ENCODE assay signal across 8 cellular contexts in the genomic region with DNA sequence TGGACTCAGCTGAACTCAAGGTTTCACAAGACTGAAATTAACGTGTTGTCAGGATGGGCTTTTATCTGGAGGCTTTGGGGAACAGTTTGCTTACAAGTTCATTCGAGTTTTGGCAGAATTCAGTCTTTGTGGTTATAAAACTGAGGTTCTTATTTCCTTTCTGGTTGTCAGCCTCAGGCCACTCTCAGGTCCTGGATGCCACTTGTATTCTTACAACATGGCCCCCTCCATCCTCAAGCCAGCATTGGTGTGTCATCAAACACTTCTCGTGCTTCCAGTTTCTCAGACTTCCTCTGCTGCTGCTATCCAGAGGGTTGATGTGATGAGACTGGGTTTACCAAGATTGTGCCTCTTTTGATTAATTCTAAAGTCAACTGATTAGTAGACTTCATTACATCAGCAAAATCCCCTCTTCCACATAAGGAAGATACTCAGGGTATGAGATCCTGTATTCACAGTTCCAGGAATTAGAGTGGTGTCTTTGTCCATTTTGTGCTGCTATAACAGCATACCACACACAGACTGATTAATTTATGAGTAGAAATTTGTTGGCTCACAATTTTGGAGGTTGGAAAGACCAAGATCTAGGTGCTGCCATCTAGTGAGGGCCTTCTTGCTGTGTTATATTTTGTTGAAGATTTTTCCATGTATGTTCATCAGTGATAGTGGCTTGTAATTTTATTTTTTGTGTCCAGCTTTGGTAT. TPM values are rescaled to one million over a fixed set of nuclear protein-coding genes. Genes with fewer than 3 reads are reported as not detected.
DNase-seq lines count a peak whose midpoint lies in the region; ATAC-seq, FAIRE-seq and TF ChIP-seq lines count a peak whose summit lies in the region.

No MANE protein-coding gene starts in this region.

- H3K4me1 ChIP-seq in keratinocyte (ENCODE audit: control insufficient read depth, extremely low read depth, insufficient read depth, low read length), result peaks cover 8% of the 10 kb centered on the region

- H2AFZ ChIP-seq in keratinocyte (ENCODE audit: control insufficient read depth, low read length), result no peak overlapping the region

- H3K27me3 ChIP-seq in keratinocyte (ENCODE audit: control insufficient read depth, extremely low read depth, insufficient read depth, low read length), result no peaks in the 10 kb centered on the region

- no peaks in the 10 kb centered on the region for H3K9me1 ChIP-seq in keratinocyte (ENCODE audit: control insufficient read depth, extremely low read depth, insufficient read depth, low read length)

- no peak for FAIRE-seq in keratinocyte (lab: Jason Lieb, UNC)

- H3K4me2 ChIP-seq in keratinocyte (ENCODE audit: control insufficient read depth, extremely low read depth, insufficient read depth, low read depth, low read length), result no peak overlapping the region

- dilution Hi-C loops in keratinocyte (cut with MboI; ENCODE audit: extremely low pct_ligation_motif_present, low sequenced_read_pairs), result no loop called here

- peaks cover 12% of the 10 kb centered on the region for H4K20me1 ChIP-seq in keratinocyte (ENCODE audit: control insufficient read depth, extremely low read depth, insufficient read depth, low read length)

- H3K27ac ChIP-seq in keratinocyte (ENCODE audit: control insufficient read depth, insufficient read depth, low read length), result no peak overlapping the region

- H3K9me3 ChIP-seq in keratinocyte (ENCODE audit: control insufficient read depth, low read depth, low read length), result no peaks in the 10 kb centered on the region

- no peak overlapping the region for H3K4me3 ChIP-seq in keratinocyte (ENCODE audit: control insufficient read depth in 2 of 3, extremely low read depth in 1 of 3, insufficient read depth in 2 of 3, low read depth in 1 of 3, low read length in 3 of 3)

- peaks cover 0 to 2% of the 10 kb centered on the region in 2 experiments for H3K36me3 ChIP-seq in keratinocyte (ENCODE audit: control insufficient read depth in 2 of 2, extremely low read depth in 1 of 2, insufficient read depth in 2 of 2, low read length in 2 of 2)

- peak; percentile 37 to 48 for ATAC-seq in activated CD4-positive, CD25-positive, alpha-beta regulatory T cell treated with anti-CD3 and anti-CD28 coated beads, Interleukin-2, amount 50 U/mL, for 24 hours
- ATAC-seq in HG03039 (IDR thresholded peaks at IDR 0.05; ENCODE audit: unreplicated experiment), result no peak
- no peak for ATAC-seq in HG03378 (IDR thresholded peaks at IDR 0.05; ENCODE audit: unreplicated experiment)

- no peak overlapping the region for H3K9ac ChIP-seq in keratinocyte (ENCODE audit: control insufficient read depth, extremely low read depth, insufficient read depth, low read length)

- no peak for DNase-seq in activated CD4-positive, CD25-positive, alpha-beta regulatory T cell (lab: John Stamatoyannopoulos, UW)
- peak; percentile 56 for DNase-seq in HT-29 (ENCODE audit: low spot score)
- DNase-seq in activated CD4-positive, alpha-beta T cell treated with anti-CD3 and anti-CD28 coated beads, Interleukin-2, amount 50 U/mL, for 1 hour, result peak; percentile 20
- no peak for DNase-seq in keratinocyte (ENCODE audit: low read depth, low spot score)
- no peak for DNase-seq in LoVo (ENCODE audit: low spot score)

- H3K79me2 ChIP-seq in keratinocyte (ENCODE audit: control insufficient read depth, insufficient read depth, low read length), result peaks cover 85% of the 10 kb centered on the region

- TF ChIP-seq CTCF in keratinocyte (optimal IDR thresholded peaks at IDR 0.05 in 1 of 3, IDR thresholded peaks at IDR 0.05 in 1 of 3, conservative IDR thresholded peaks at IDR 0.05 in 1 of 3; ENCODE audit: extremely low read depth in 1 of 3, insufficient read depth in 2 of 3, low read length in 3 of 3), result peak in 2 of 3 experiments; percentile 34 to 54

RNA-seq across cellular contexts. Expression of gene LRCH3, which starts 10.9 kb away (rescaled TPM):
- 30.6 and 36.5 TPM in 2 replicates for total RNA-seq in HT-29 (2014; rRNA removed; shearing (Covaris generic))
- 31.6 to 50.2 TPM (median 47.4 TPM) in 3 replicates for polyA plus RNA-seq in keratinocyte
- 16.5 TPM for polyA plus RNA-seq in keratinocyte (2011; ENCODE audit: low read depth)
- polyA plus RNA-seq in keratinocyte (2011; cell fraction: cytosol; rRNA removed), result 41.8 and 45.6 TPM in 2 replicates
- 47.2 and 69.4 TPM in 2 replicates for polyA plus RNA-seq in keratinocyte (2011; cell fraction: nucleus; rRNA removed)
- 10.2 and 21.8 TPM in 2 replicates for polyA plus RNA-seq in keratinocyte (2012; ENCODE audit: low replicate concordance)
- 58.4 to 112 TPM (median 77.9 TPM) in 3 replicates for polyA minus RNA-seq in keratinocyte
- polyA minus RNA-seq in keratinocyte (2011; cell fraction: cytosol; rRNA and poly(A)+ RNA removed), result 21.1 TPM
- 49.9 and 88.2 TPM in 2 replicates for polyA minus RNA-seq in keratinocyte (2011; cell fraction: nucleus; rRNA and poly(A)+ RNA removed)

RNA-seq across cellular contexts. Expression of gene FYTTD1, which starts 52.3 kb away (rescaled TPM):
- total RNA-seq in HT-29 (2014; rRNA removed; shearing (Covaris generic)), result 29.2 and 41.6 TPM in 2 replicates
- polyA plus RNA-seq in keratinocyte, result 34.0 to 48.0 TPM (median 35.6 TPM) in 3 replicates
- 67.5 TPM for polyA plus RNA-seq in keratinocyte (2011; ENCODE audit: low read depth)
- polyA plus RNA-seq in keratinocyte (2011; cell fraction: cytosol; rRNA removed), result 26.6 and 50.9 TPM in 2 replicates
- 16.9 and 24.3 TPM in 2 replicates for polyA plus RNA-seq in keratinocyte (2011; cell fraction: nucleus; rRNA removed)
- 42.3 and 49.7 TPM in 2 replicates for polyA plus RNA-seq in keratinocyte (2012; ENCODE audit: low replicate concordance)
- polyA minus RNA-seq in keratinocyte, result 5.1 to 46.7 TPM (median 26.8 TPM) in 3 replicates
- polyA minus RNA-seq in keratinocyte (2011; cell fraction: cytosol; rRNA and poly(A)+ RNA removed), result 55.6 TPM
- 9.5 and 21.3 TPM in 2 replicates for polyA minus RNA-seq in keratinocyte (2011; cell fraction: nucleus; rRNA and poly(A)+ RNA removed)

Comparison
In these comparisons a context has a peak if more than half of its experiments do, and no peak if none do; other contexts are left out.
1. ATAC-seq: peak in activated CD4-positive, CD25-positive, alpha-beta regulatory T cell treated with anti-CD3 and anti-CD28 coated beads, Interleukin-2, amount 50 U/mL, for 24 hours (2 of 2); none in HG03039 (single experiment) and HG03378 (single experiment).
2. DNase-seq: peak in HT-29 (single experiment) and activated CD4-positive, alpha-beta T cell treated with anti-CD3 and anti-CD28 coated beads, Interleukin-2, amount 50 U/mL, for 1 hour (single experiment); none in activated CD4-positive, CD25-positive, alpha-beta regulatory T cell (0 of 4), keratinocyte (single experiment) and LoVo (single experiment).